25 cellular contexts compared by ENCODE assay signal in the genomic region with DNA sequence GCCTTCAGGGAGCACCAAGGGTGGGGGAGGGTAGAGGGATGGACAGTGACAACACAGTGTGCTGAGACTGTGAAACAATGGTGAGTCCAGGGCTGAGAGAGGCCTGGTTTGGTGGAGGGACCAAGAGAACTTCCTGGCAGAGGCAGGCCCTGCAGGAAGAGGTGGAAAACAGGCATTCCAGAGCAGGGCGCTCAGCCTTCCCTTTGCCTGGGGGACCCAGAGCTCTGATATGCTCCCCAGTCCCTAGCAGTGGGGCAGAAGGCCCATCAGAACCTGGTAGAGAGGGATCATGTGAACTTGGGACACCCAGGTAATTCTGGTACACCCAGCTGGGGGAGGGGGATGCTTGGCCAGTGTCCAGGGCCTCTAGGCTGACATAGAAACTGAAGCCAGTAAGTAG. TPM values are rescaled to one million over a fixed set of nuclear protein-coding genes. Genes with fewer than 3 reads are reported as not detected.
DNase-seq lines count a peak whose midpoint lies in the region; ATAC-seq and FAIRE-seq lines count a peak whose summit lies in the region.
"Had no signal": no experiment of that assay in that cellular context is flagged by ENCODE, and none has a peak within 500 bp of the region (broad histone marks: within the 10 kb centered on the region; RNA-seq: fewer than 3 reads in every experiment).

No MANE protein-coding gene starts in this region.

- no peak overlapping the region for H3K4ac ChIP-seq in trophoblast cell (ENCODE audit: low read depth, low read length)

- no peak overlapping the region for H3K23ac ChIP-seq in trophoblast cell (ENCODE audit: low read length)

- DNase-seq in activated effector memory CD4-positive, alpha-beta T cell treated with anti-CD3 and anti-CD28 coated beads, Interleukin-2, amount 50 U/mL, for 16 hours: peak; percentile 30
- DNase-seq in activated effector memory CD4-positive, alpha-beta T cell treated with Interleukin-2 at 50 U/mL for 16 hours: no peak
- DNase-seq in HTR-8/SVneo (ENCODE audit: insufficient read length, low spot score): peak; percentile 31
- no peak for DNase-seq in epithelial cell of prostate (ENCODE audit: low read depth, low spot score)
- no peak for DNase-seq in trophoblast cell
- DNase-seq in NCI-H1105 treated with DMSO at 0.1 percent for 48 hours (lab: John Stamatoyannopoulos, UW): no peak
- no peak for DNase-seq in activated CD4-positive, alpha-beta T cell treated with anti-CD3 and anti-CD28 coated beads for 48 hours
- DNase-seq: activated CD8-positive, alpha-beta T cell treated with anti-CD3 and anti-CD28 coated beads for 36 hours; activated naive CD4-positive, alpha-beta T cell treated with anti-CD3 and anti-CD28 coated beads, Interleukin-2, amount 10 ng/mL, durations not matched to agents 7 days and 5 days; activated T-cell treated with anti-CD3 and anti-CD28 coated beads, Interleukin-2, amount 50 U/mL, for 1 hour; C1 segment of cervical spinal cord; cerebellar nuclear complex; effector memory CD4-positive, alpha-beta T cell; GDM1; glutamatergic neuron; MM.1S; NCI-H82; stimulated activated CD8-positive, alpha-beta memory T cell treated with anti-CD3 and anti-CD28 coated beads, Interleukin-4, amount 100 ng/mL, for 48 hours; T-helper 17 cell; uterus had no signal

- peaks cover 6 to 12% of the 10 kb centered on the region in 2 experiments for H3K4me1 ChIP-seq in trophoblast cell (ENCODE audit: control insufficient read depth in 1 of 2, insufficient read depth in 2 of 2, low read length in 2 of 2)
- H3K4me1 ChIP-seq: uterus had no signal

- H3K27ac ChIP-seq in epithelial cell of prostate: peak overlapping the region; percentile 15
- no peak overlapping the region for H3K27ac ChIP-seq in trophoblast cell (ENCODE audit: low read depth, low read length)
- H3K27ac ChIP-seq: 22Rv1, neutrophil, SJCRH30, uterus, VCaP had no signal

- H4K91ac ChIP-seq in trophoblast cell (ENCODE audit: low read depth, low read length): no peak overlapping the region

- H3K27me3 ChIP-seq in trophoblast cell (ENCODE audit: insufficient read depth, low read length): no peaks in the 10 kb centered on the region
- H3K27me3 ChIP-seq: neutrophil, SJCRH30, uterus had no signal

- H4K12ac ChIP-seq in trophoblast cell (ENCODE audit: low read depth, low read length): no peak overlapping the region

- no CpG with 5 or more reads among the region's 1 CpG for WGBS in trophoblast cell (ENCODE audit: extremely low coverage, insufficient coverage, insufficient read length)

- H2BK5ac ChIP-seq in trophoblast cell (ENCODE audit: low read depth, low read length, poor library complexity): no peak overlapping the region

- no peak overlapping the region for H2BK120ac ChIP-seq in trophoblast cell (ENCODE audit: insufficient read depth, low read length, poor library complexity)

- no peak overlapping the region for H3K18ac ChIP-seq in trophoblast cell (ENCODE audit: low read length)

- peak overlapping the region; percentile 7 for H3K4me3 ChIP-seq in trophoblast cell (ENCODE audit: low read depth, low read length)
- H3K4me3 ChIP-seq: SJCRH30, uterus had no signal

- no peak overlapping the region for H2BK12ac ChIP-seq in trophoblast cell (ENCODE audit: low read length)

- no peaks in the 10 kb centered on the region for H3K79me2 ChIP-seq in trophoblast cell (ENCODE audit: control insufficient read depth, insufficient read depth, low read length, poor library complexity)

- no peaks in the 10 kb centered on the region for H3K9me3 ChIP-seq in trophoblast cell (ENCODE audit: insufficient read depth, low read depth, low read length)
- H3K9me3 ChIP-seq: neutrophil, SJCRH30, uterus had no signal

- peak; percentile 13 for FAIRE-seq in HTR-8/SVneo (lab: Jason Lieb, UNC)

- H3K14ac ChIP-seq in trophoblast cell (ENCODE audit: low read length): no peak overlapping the region

- ATAC-seq in GM21619 (IDR thresholded peaks at IDR 0.05; ENCODE audit: unreplicated experiment): no peak
- ATAC-seq: activated CD8-positive, alpha-beta T cell treated with anti-CD3 and anti-CD28 coated beads for 36 hours; T-helper 17 cell had no signal

- no peak overlapping the region for H2AK5ac ChIP-seq in trophoblast cell (ENCODE audit: low read length)

- no peak overlapping the region for H2AFZ ChIP-seq in trophoblast cell (ENCODE audit: insufficient read depth, low read length, poor library complexity)

- H3K79me1 ChIP-seq in trophoblast cell (ENCODE audit: low read length): no peaks in the 10 kb centered on the region

- H3K9ac ChIP-seq in trophoblast cell (ENCODE audit: low read length): no peak overlapping the region

- no peak overlapping the region for H4K8ac ChIP-seq in trophoblast cell (ENCODE audit: low read depth, low read length)

- no peak overlapping the region for H3K4me2 ChIP-seq in trophoblast cell (ENCODE audit: low read length)

- no peaks in the 10 kb centered on the region for H3K36me3 ChIP-seq in trophoblast cell (ENCODE audit: control insufficient read depth in 1 of 2, insufficient read depth in 2 of 2, low read length in 2 of 2)
- H3K36me3 ChIP-seq: SJCRH30, uterus had no signal

RNA-seq across cellular contexts. Expression of gene UVRAG, which starts 17.2 kb away (rescaled TPM):
- polyA plus RNA-seq in trophoblast cell (2013): 4.8 and 5.0 TPM in 2 replicates

RNA-seq across cellular contexts. Expression of gene DGAT2, which starts 29.2 kb away (rescaled TPM):
- polyA plus RNA-seq in trophoblast cell (2013): 0.04 and 0.12 TPM in 2 replicates

Comparison
In these comparisons a context has a peak if more than half of its experiments do, and no peak if none do; other contexts are left out.
1. DNase-seq: peak in activated effector memory CD4-positive, alpha-beta T cell treated with anti-CD3 and anti-CD28 coated beads, Interleukin-2, amount 50 U/mL, for 16 hours (single experiment) and HTR-8/SVneo (single experiment); none in activated effector memory CD4-positive, alpha-beta T cell treated with Interleukin-2 at 50 U/mL for 16 hours (single experiment), epithelial cell of prostate (single experiment), trophoblast cell (0 of 2), NCI-H1105 treated with DMSO at 0.1 percent for 48 hours (single experiment) and activated CD4-positive, alpha-beta T cell treated with anti-CD3 and anti-CD28 coated beads for 48 hours (single experiment).